In the genomic region with DNA sequence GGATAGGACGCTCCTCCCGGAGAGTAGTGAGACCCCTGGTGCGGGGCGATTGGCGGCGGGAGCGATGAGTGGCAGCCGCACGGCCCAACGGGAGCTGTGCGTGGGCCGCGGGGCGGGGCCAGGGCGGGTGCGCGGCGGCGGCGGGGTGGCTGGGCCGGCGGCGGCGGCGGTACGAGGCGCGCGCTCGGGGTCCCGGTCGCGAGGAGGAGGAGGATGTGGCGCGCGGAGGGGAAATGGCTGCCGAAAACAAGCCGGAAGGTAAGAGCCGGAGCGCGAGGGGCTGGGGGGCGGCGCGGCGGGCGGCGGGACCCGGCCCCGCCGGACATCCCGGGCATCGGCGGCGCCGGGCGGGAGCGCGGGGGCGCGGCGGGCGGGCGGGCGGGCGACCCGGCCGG, we compare ENCODE assay signal across 8 cellular contexts. TPM values are rescaled to one million over a fixed set of nuclear protein-coding genes. Genes with fewer than 3 reads are reported as not detected.
DNase-seq lines count a peak whose midpoint lies in the region; ATAC-seq and TF ChIP-seq lines count a peak whose summit lies in the region.

CAMTA1 (plus strand) TSS at position 137 of the 395 bp plus-strand sequence; CDS start at position 214, 77 bp downstream.

- H3K27me3 ChIP-seq in DOHH2 (ENCODE audit: control insufficient read depth, low read length) (no peaks in the 10 kb centered on the region), osteoblast (ENCODE audit: insufficient read depth, low read length) (no peaks in the 10 kb centered on the region)

- peaks cover 11% of the 10 kb centered on the region for H3K36me3 ChIP-seq in DOHH2 (ENCODE audit: control insufficient read depth, low read length)
- H3K36me3 ChIP-seq in osteoblast (ENCODE audit: insufficient read depth, low read length), result no peaks in the 10 kb centered on the region

- H4K20me1 ChIP-seq in DOHH2 (ENCODE audit: control insufficient read depth, insufficient read depth, low read depth, low read length), result peaks cover 26% of the 10 kb centered on the region
- H4K20me1 ChIP-seq in osteoblast (ENCODE audit: insufficient read depth, low read length), result peaks cover 22% of the 10 kb centered on the region

- peaks cover 39% of the 10 kb centered on the region for H3K4me1 ChIP-seq in DOHH2 (ENCODE audit: control insufficient read depth, low read length)
- peaks cover 15% of the 10 kb centered on the region for H3K4me1 ChIP-seq in osteoblast (ENCODE audit: insufficient read depth, low read length)

- H3F3A ChIP-seq in DOHH2 (ENCODE audit: control insufficient read depth, insufficient read depth), result no peaks in the 10 kb centered on the region

- DNase-seq in fibroblast of mammary gland (ENCODE audit: low read depth) (no peak), osteoblast (ENCODE audit: insufficient read length, low spot score, missing footprints) (no peak), GOT3 (lab: John Stamatoyannopoulos, UW) (no peak), COLO829 (ENCODE audit: low spot score) (no peak), NCI-H187 (lab: John Stamatoyannopoulos, UW) (no peak)

- H3K79me2 ChIP-seq in DOHH2 (ENCODE audit: control insufficient read depth, low read length) (peaks cover 64% of the 10 kb centered on the region), osteoblast (ENCODE audit: insufficient read depth, low read length) (peaks cover 44% of the 10 kb centered on the region)

- H2AFZ ChIP-seq in osteoblast (ENCODE audit: low read length), result peak within 1 kb of the TSS; percentile 89

- no peak for TF ChIP-seq CTCF in DOHH2 (IDR thresholded peaks at IDR 0.05; ENCODE audit: low read depth, low read length, poor library complexity, severe bottlenecking)
- no peak for TF ChIP-seq CTCF in fibroblast of mammary gland (conservative IDR thresholded peaks at IDR 0.05; ENCODE audit: control insufficient read depth, insufficient read depth, low read depth, low read length)
- no peak for TF ChIP-seq CTCF in osteoblast (IDR thresholded peaks at IDR 0.05; ENCODE audit: extremely low read depth, low read depth, low read length)

- H3K4me3 ChIP-seq in DOHH2 (ENCODE audit: low read length), result peak within 1 kb of the TSS; percentile 95
- peak within 1 kb of the TSS; percentile 66 for H3K4me3 ChIP-seq in fibroblast of mammary gland (ENCODE audit: control insufficient read depth, low read depth, low read length)
- H3K4me3 ChIP-seq in osteoblast (ENCODE audit: insufficient read depth, low read length), result peak within 1 kb of the TSS; percentile 85

- ATAC-seq in HG02623 (IDR thresholded peaks at IDR 0.05; ENCODE audit: unreplicated experiment), result peak; percentile 68

- intact Hi-C loops in T-helper 1 cell treated with Interleukin-12 subunit alpha and Interleukin-12 subunit beta and Interleukin-4 antibody, amounts not matched to agents 30 ng/mL and 1 ng/mL, for 36 hours (cut with micrococcal nuclease), result loop anchor here (1.0 to 10.0 kb wide), 9 partner anchors 43 to 1169 kb away; partner anchors contain the start of genes ICMT, KLHL21, NPHP4 and ZBTB48

- peak within 1 kb of the TSS; percentile 79 for H3K4me2 ChIP-seq in DOHH2 (ENCODE audit: low read length)
- H3K4me2 ChIP-seq in osteoblast (ENCODE audit: insufficient read depth, low read length), result peak within 1 kb of the TSS; percentile 95

- H3K9me3 ChIP-seq in DOHH2 (ENCODE audit: control insufficient read depth, insufficient read depth, low read length) (no peaks in the 10 kb centered on the region), osteoblast (ENCODE audit: low read depth, low read length) (no peaks in the 10 kb centered on the region)

- peak within 1 kb of the TSS; percentile 77 for H3K27ac ChIP-seq in DOHH2 (ENCODE audit: low read depth, low read length)
- H3K27ac ChIP-seq in osteoblast (ENCODE audit: low read depth, low read length), result peak within 1 kb of the TSS; percentile 85

- H3K9me2 ChIP-seq in DOHH2 (replicated peaks; ENCODE audit: control insufficient read depth, low read length), result no peaks in the 10 kb centered on the region

RNA-seq across cellular contexts. Expression of gene CAMTA1, which starts in this region (rescaled TPM):
- total RNA-seq in T-helper 1 cell treated with Interleukin-12 subunit alpha and Interleukin-12 subunit beta and Interleukin-4 antibody, amounts not matched to agents 30 ng/mL and 1 ng/mL, for 36 hours, result 36.9 and 43.1 TPM in 2 replicates
- total RNA-seq in osteoblast, result 38.0 and 47.4 TPM in 2 replicates
